19 cellular contexts compared by ENCODE assay signal in the genomic region with DNA sequence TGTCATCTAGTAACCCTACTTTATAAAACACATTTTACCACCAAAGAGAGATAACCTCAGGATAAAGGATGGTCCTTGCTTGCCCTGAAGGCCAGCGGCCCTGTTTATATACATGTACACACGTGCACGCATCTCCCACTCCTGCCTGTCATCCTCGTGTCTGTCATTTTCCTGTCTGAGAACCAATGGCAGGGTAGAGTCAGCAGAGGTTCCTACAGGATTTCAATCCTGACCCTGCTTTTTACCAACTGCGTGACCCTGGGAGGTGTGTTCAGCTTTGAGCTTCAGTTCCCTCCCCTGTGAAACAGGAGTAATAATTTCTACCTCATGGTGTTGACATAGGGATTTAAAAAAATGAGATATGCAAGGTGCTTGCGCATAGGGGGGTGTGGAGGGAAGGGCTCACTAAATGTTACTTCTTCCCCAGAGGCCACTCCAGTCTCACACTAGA. TPM values are rescaled to one million over a fixed set of nuclear protein-coding genes. Genes with fewer than 3 reads are reported as not detected.
DNase-seq lines count a peak whose midpoint lies in the region; ATAC-seq and TF ChIP-seq lines count a peak whose summit lies in the region.
"Had no signal": no experiment of that assay in that cellular context is flagged by ENCODE, and none has a peak within 500 bp of the region (broad histone marks: within the 10 kb centered on the region; RNA-seq: fewer than 3 reads in every experiment).

No MANE protein-coding gene starts in this region.

- no peak overlapping the region for H3K4me3 Mint-ChIP-seq in activated naive CD8-positive, alpha-beta T cell treated with anti-CD3 and anti-CD28 coated beads for 36 hours
- H3K4me3 Mint-ChIP-seq in naive B cell (peak overlapping the region in 5 of 8 donors; percentile 9 to 85 (median 73)), MCF 10A (ENCODE audit: unreplicated experiment) (no peak overlapping the region)
- H3K4me3 Mint-ChIP-seq: neural crest cell; stimulated activated naive CD8-positive, alpha-beta T cell treated with anti-CD3 and anti-CD28 coated beads, Interleukin-15, amount 100 ng/mL, for 72 hours had no signal

- 57% methylated on average over 6 of the region's 6 CpGs for WGBS in right cardiac atrium

- peaks cover 20% of the 10 kb centered on the region for H3K4me1 Mint-ChIP-seq in activated naive CD8-positive, alpha-beta T cell treated with anti-CD3 and anti-CD28 coated beads for 36 hours
- H3K4me1 Mint-ChIP-seq in naive B cell: peaks cover 38 to 45% (median 42%) of the 10 kb centered on the region in 3 donors
- H3K4me1 Mint-ChIP-seq in MCF 10A (ENCODE audit: insufficient read depth, unreplicated experiment): peaks cover 10% of the 10 kb centered on the region

- no TSS peak for BruUV-seq in MCF 10A (replicated peaks; lab: Mats Ljungman, UMichigan)

- peaks cover 21% of the 10 kb centered on the region for H3K36me3 Mint-ChIP-seq in activated naive CD8-positive, alpha-beta T cell treated with anti-CD3 and anti-CD28 coated beads for 36 hours
- peaks cover 7 to 20% of the 10 kb centered on the region in 2 donors for H3K36me3 Mint-ChIP-seq in naive B cell
- peaks cover 7% of the 10 kb centered on the region for H3K36me3 Mint-ChIP-seq in MCF 10A (ENCODE audit: insufficient read depth, unreplicated experiment)

- no peaks in the 10 kb centered on the region for H3K36me3 ChIP-seq in right atrium auricular region

- intact Hi-C loops in right cardiac atrium (cut with DNase I): no loop called here
- intact Hi-C loops in MCF 10A (cut with micrococcal nuclease): no loop called here

- H3K27ac ChIP-seq in right atrium auricular region: peak overlapping the region; percentile 46 to 67
- H3K27ac ChIP-seq in right cardiac atrium (ENCODE audit: low read length): no peak overlapping the region

- CTCF ChIA-PET in MCF 10A (lab: Yijun Ruan, JAX): interaction anchor here (0.6 to 21.4 kb wide), 9 partner anchors 8 to 558 kb away, joined by 3 to 851 read pairs (median 6); a partner anchor contains a TSS

- no peak for TF ChIP-seq CTCF in right atrium auricular region (IDR thresholded peaks at IDR 0.05)
- TF ChIP-seq CTCF in MCF 10A (IDR thresholded peaks at IDR 0.05; ENCODE audit: unreplicated experiment): no peak

- DNase-seq in right atrium auricular region (ENCODE audit: low spot score) (no peak), right cardiac atrium (no peak), naive B cell (no peak), NCI-H1105 (lab: John Stamatoyannopoulos, UW) (no peak), MCF 10A (ENCODE audit: unreplicated experiment) (no peak), NCI-H187 treated with DMSO at 0.1 percent for 48 hours (lab: John Stamatoyannopoulos, UW) (no peak), NCI-H146 treated with DMSO at 0.1 percent for 48 hours (lab: John Stamatoyannopoulos, UW; ENCODE audit: unreplicated experiment) (no peak)
- no peak for DNase-seq in activated naive CD8-positive, alpha-beta T cell treated with anti-CD3 and anti-CD28 coated beads for 36 hours
- DNase-seq: activated CD4-positive, alpha-beta T cell treated with anti-CD3 and anti-CD28 coated beads, Interleukin-2, amount 50 U/mL, for 1 hour; caudate nucleus; effector CD8-positive, alpha-beta T cell; GDM1; head of caudate nucleus; NCI-H2029 treated with DMSO at 0.1 percent for 48 hours; NCI-H510A; stimulated activated naive CD8-positive, alpha-beta T cell treated with anti-CD3 and anti-CD28 coated beads, Interleukin-15, amount 100 ng/mL, for 72 hours had no signal

- H3K9me3 ChIP-seq in right atrium auricular region: no peaks in the 10 kb centered on the region
- no peaks in the 10 kb centered on the region for H3K9me3 ChIP-seq in right cardiac atrium (ENCODE audit: control insufficient read depth, low read length)
- H3K9me3 ChIP-seq: Caco-2 had no signal

- no peaks in the 10 kb centered on the region for H3K27me3 ChIP-seq in right atrium auricular region
- H3K27me3 ChIP-seq in right cardiac atrium (ENCODE audit: control insufficient read depth, insufficient read depth): no peaks in the 10 kb centered on the region

- ATAC-seq in right cardiac atrium (no peak), naive B cell (ENCODE audit: low read depth in 2 of 2) (no peak)
- ATAC-seq: activated naive CD4-positive, alpha-beta T cell treated with anti-CD3 and anti-CD28 coated beads, Interleukin-2, amount 50 U/mL, for 72 hours; stimulated activated naive CD8-positive, alpha-beta T cell treated with anti-CD3 and anti-CD28 coated beads, Interleukin-15, amount 100 ng/mL, for 72 hours had no signal

- POLR2A ChIA-PET in MCF 10A (lab: Yijun Ruan, JAX): interaction anchor here (0.6 to 1.9 kb wide), 4 partner anchors 8 to 50 kb away, joined by 3 to 5 read pairs (median 4); a partner anchor contains a TSS

- H3K4me1 ChIP-seq in right atrium auricular region (peaks cover 0 to 27% of the 10 kb centered on the region in 2 donors), right cardiac atrium (ENCODE audit: control insufficient read depth, insufficient read depth, low read length) (peaks cover 19% of the 10 kb centered on the region)

- H3K4me3 ChIP-seq in right atrium auricular region (no peak overlapping the region), right cardiac atrium (ENCODE audit: low read length) (no peak overlapping the region)

- no peaks in the 10 kb centered on the region for H3K27me3 Mint-ChIP-seq in activated naive CD8-positive, alpha-beta T cell treated with anti-CD3 and anti-CD28 coated beads for 36 hours
- H3K27me3 Mint-ChIP-seq in naive B cell (no peaks in the 10 kb centered on the region), MCF 10A (ENCODE audit: insufficient read depth, unreplicated experiment) (no peaks in the 10 kb centered on the region)
- H3K27me3 Mint-ChIP-seq: stimulated activated naive CD8-positive, alpha-beta T cell treated with anti-CD3 and anti-CD28 coated beads, Interleukin-15, amount 100 ng/mL, for 72 hours had no signal

- no peaks in the 10 kb centered on the region for H3K9me3 Mint-ChIP-seq in activated naive CD8-positive, alpha-beta T cell treated with anti-CD3 and anti-CD28 coated beads for 36 hours
- H3K9me3 Mint-ChIP-seq in naive B cell: no peaks in the 10 kb centered on the region
- no peaks in the 10 kb centered on the region for H3K9me3 Mint-ChIP-seq in MCF 10A (ENCODE audit: unreplicated experiment)
- H3K9me3 Mint-ChIP-seq: activated naive CD4-positive, alpha-beta T cell treated with anti-CD3 and anti-CD28 coated beads, Interleukin-2, amount 50 U/mL, for 72 hours; neural crest cell; stimulated activated naive CD8-positive, alpha-beta T cell treated with anti-CD3 and anti-CD28 coated beads, Interleukin-15, amount 100 ng/mL, for 72 hours had no signal

- H3K27ac Mint-ChIP-seq in activated naive CD8-positive, alpha-beta T cell treated with anti-CD3 and anti-CD28 coated beads for 36 hours: peak overlapping the region; percentile 20
- peak overlapping the region in 4 of 6 donors; percentile 37 to 94 (median 82) for H3K27ac Mint-ChIP-seq in naive B cell
- no peak overlapping the region for H3K27ac Mint-ChIP-seq in MCF 10A (ENCODE audit: low read depth, unreplicated experiment)
- H3K27ac Mint-ChIP-seq: stimulated activated naive CD8-positive, alpha-beta T cell treated with anti-CD3 and anti-CD28 coated beads, Interleukin-15, amount 100 ng/mL, for 72 hours had no signal

RNA-seq across cellular contexts. Expression of a gene that starts 12.3 kb away (rescaled TPM):
- 10 to 100 TPM in 1 of 2 donors, 1 to 10 TPM in 1; 9.9 to 17.5 TPM for total RNA-seq in right atrium auricular region
- total RNA-seq in right cardiac atrium: 10 to 100 TPM; 17.4 to 29.0 (median 22.0) TPM
- 9.3 TPM for polyA plus RNA-seq in right cardiac atrium
- 100 to 1,000 TPM; 223 to 226 TPM for total RNA-seq in activated naive CD8-positive, alpha-beta T cell treated with anti-CD3 and anti-CD28 coated beads for 36 hours
- polyA plus RNA-seq in naive B cell (ENCODE audit: low read depth in 6 of 6): 100 to 1,000 TPM; 116 to 166 (median 146) TPM
- total RNA-seq in MCF 10A (2022): 8.3 and 9.6 TPM in 2 replicates

RNA-seq across cellular contexts. Expression of a gene that starts 24.8 kb away (rescaled TPM):
- 1 to 10 TPM; 1.3 to 3.2 TPM for total RNA-seq in right atrium auricular region
- 1 to 10 TPM; 1.1 to 2.0 (median 1.5) TPM for total RNA-seq in right cardiac atrium
- 0.54 TPM for polyA plus RNA-seq in right cardiac atrium
- 10 to 100 TPM; 18.7 to 19.8 TPM for total RNA-seq in activated naive CD8-positive, alpha-beta T cell treated with anti-CD3 and anti-CD28 coated beads for 36 hours
- 10 to 100 TPM in 5 of 6 donors, 1 to 10 TPM in 1; 10.0 to 32.6 (median 14.2) TPM for polyA plus RNA-seq in naive B cell (ENCODE audit: low read depth in 6 of 6)
- 7.1 and 12.1 TPM in 2 replicates for total RNA-seq in MCF 10A (2022)

Comparison
In these comparisons a context has a peak if more than half of its experiments do, and no peak if none do; other contexts are left out.
1. H3K4me3 Mint-ChIP-seq: peak in naive B cell (5 of 8); none in activated naive CD8-positive, alpha-beta T cell treated with anti-CD3 and anti-CD28 coated beads for 36 hours (single experiment) and MCF 10A (single experiment).
2. RNA of a gene that starts 12.3 kb away (total RNA-seq): 223 to 226 TPM in activated naive CD8-positive, alpha-beta T cell treated with anti-CD3 and anti-CD28 coated beads for 36 hours; 17.4 to 29.0 TPM in right cardiac atrium, 9.9 to 17.5 TPM in right atrium auricular region and 8.3 to 9.6 TPM in MCF 10A; every median in the first group is over 4 times any median in the second.